8 cellular contexts compared by ENCODE assay signal in genomic region chr2:72862239-72862988, GRCh38. TPM values are rescaled to one million over a fixed set of nuclear protein-coding genes. Genes with fewer than 3 reads are reported as not detected.
DNase-seq lines count a peak whose midpoint lies in the region; ATAC-seq and TF ChIP-seq lines count a peak whose summit lies in the region.

No MANE protein-coding gene starts in this region.

- H3K27ac Mint-ChIP-seq in immature natural killer cell: no peak overlapping the region

- peak overlapping the region; percentile 93 for H2AFZ ChIP-seq in mammary epithelial cell (ENCODE audit: low read depth, low read length)

- H3K4me2 ChIP-seq in mammary epithelial cell (ENCODE audit: insufficient read depth, low read depth, low read length): peak overlapping the region; percentile 84

- CTCF ChIA-PET in mammary epithelial cell (lab: Charles Lee; ENCODE audit: low non-redundant PET): interaction anchor here (0.6 to 0.7 kb wide), 2 partner anchors 20 to 96 kb away, joined by 3 read pairs; no protein-coding TSS in a partner anchor

- peaks cover 8 to 22% (median 21%) of the 10 kb centered on the region in 3 donors for H3K27me3 Mint-ChIP-seq in immature natural killer cell (ENCODE audit: low read depth in 3 of 3)

- H4K20me1 ChIP-seq in mammary epithelial cell (ENCODE audit: insufficient read depth, low read length): no peaks in the 10 kb centered on the region

- peak overlapping the region in 4 of 5 donors; percentile 46 to 75 (median 56) for H3K4me3 Mint-ChIP-seq in immature natural killer cell

- no peaks in the 10 kb centered on the region for H3K9me3 Mint-ChIP-seq in immature natural killer cell

- H3K9me3 ChIP-seq in WERI-Rb-1 (ENCODE audit: severe bottlenecking) (no peaks in the 10 kb centered on the region), mammary epithelial cell (replicated peaks; ENCODE audit: insufficient read depth, low read length) (no peaks in the 10 kb centered on the region)

- H3K4me1 ChIP-seq in mammary epithelial cell (ENCODE audit: insufficient read depth, low read length): peaks cover 18% of the 10 kb centered on the region

- no TSS peak for BruUV-seq in mammary epithelial cell (replicated peaks; lab: Mats Ljungman, UMichigan)

- H3K27me3 ChIP-seq in WERI-Rb-1 (ENCODE audit: insufficient read depth, low read depth, severe bottlenecking) (peaks cover 53% of the 10 kb centered on the region), mammary epithelial cell (ENCODE audit: insufficient read depth, low read length) (no peaks in the 10 kb centered on the region)

- 8% methylated on average over 28 of the region's 33 CpGs for WGBS in mammary epithelial cell (ENCODE audit: low coverage, missing lambda C conversion rate)

- DNase-seq in AG08395 (ENCODE audit: low spot score): peak; percentile 97
- DNase-seq in NCI-H2171 (lab: John Stamatoyannopoulos, UW): peak; percentile 83
- DNase-seq in WERI-Rb-1: peak; percentile 96
- peak; percentile 84 for DNase-seq in mammary epithelial cell
- DNase-seq in immature natural killer cell: peak; percentile 76 to 82 (median 77)
- DNase-seq in stimulated activated CD4-positive, alpha-beta T cell treated with anti-CD3 and anti-CD28 coated beads, Interleukin-12 subunit alpha, Interleukin-12 subunit beta, amount 100 ng/mL, for 24 hours (ENCODE audit: low read depth in 2 of 2): peak; percentile 74 to 84

- H3K36me3 ChIP-seq in WERI-Rb-1 (no peaks in the 10 kb centered on the region), mammary epithelial cell (ENCODE audit: insufficient read depth, low read length) (no peaks in the 10 kb centered on the region)

- in situ Hi-C loops in mammary epithelial cell (cut with MboI; ENCODE audit: low sequenced_read_pairs in 2 of 2): loop anchor here in 1 of 2 donors (5.0 kb wide), 1 partner anchor 90 kb away; no protein-coding TSS in a partner anchor

- peak; percentile 100 for TF ChIP-seq CTCF in WERI-Rb-1 (IDR thresholded peaks at IDR 0.05; ENCODE audit: low read depth, low read length)
- peak; percentile 97 to 99 for TF ChIP-seq CTCF in mammary epithelial cell (conservative IDR thresholded peaks at IDR 0.05 in 1 of 2, IDR thresholded peaks at IDR 0.05 in 1 of 2; ENCODE audit: extremely low read depth in 1 of 2, insufficient read depth in 1 of 2, low read depth in 1 of 2, low read length in 2 of 2)

- H3K27ac ChIP-seq in WERI-Rb-1 (no peak overlapping the region), mammary epithelial cell (ENCODE audit: insufficient read depth, low read depth, low read length) (no peak overlapping the region)

- dilution Hi-C loops in mammary epithelial cell (cut with HindIII; ENCODE audit: low sequenced_read_pairs): no loop called here

- intact Hi-C loops in mammary epithelial cell (cut with micrococcal nuclease): loop anchor here (1.0 to 10.0 kb wide), 4 partner anchors 24 to 538 kb away; partner anchors contain the start of gene SPR

- no peak overlapping the region for H3K9ac ChIP-seq in mammary epithelial cell (ENCODE audit: insufficient read depth, low read length)

- peaks cover 7 to 9% of the 10 kb centered on the region in 2 donors for H3K4me1 Mint-ChIP-seq in immature natural killer cell

- H3K36me3 Mint-ChIP-seq in immature natural killer cell: no peaks in the 10 kb centered on the region

- peak; percentile 87 for ATAC-seq in GM18867 (IDR thresholded peaks at IDR 0.05; ENCODE audit: unreplicated experiment)
- peak; percentile 90 for ATAC-seq in HG03103 (IDR thresholded peaks at IDR 0.05; ENCODE audit: low read depth, unreplicated experiment)

- H3K4me3 ChIP-seq in WERI-Rb-1 (ENCODE audit: low read depth, low read length) (peak overlapping the region; percentile 44), mammary epithelial cell (replicated peaks in 1 of 3; ENCODE audit: insufficient read depth in 1 of 3, low read depth in 2 of 3, low read length in 3 of 3) (peak overlapping the region in 2 of 3 experiments; percentile 13 to 33)

- H3K79me2 ChIP-seq in mammary epithelial cell (ENCODE audit: insufficient read depth, low read length): no peaks in the 10 kb centered on the region

RNA-seq across cellular contexts. Expression of gene SPR, which starts 24.8 kb away (rescaled TPM):
- 10 to 100 TPM; 24.5 to 25.1 TPM for total RNA-seq in mammary epithelial cell
- polyA plus RNA-seq in mammary epithelial cell (37.1 TPM), immature natural killer cell (1 to 10 TPM; 1.2 to 2.2 (median 1.4) TPM)
- 18.6 TPM for polyA minus RNA-seq in mammary epithelial cell

RNA-seq across cellular contexts. Expression of gene EXOC6B, which starts 36.6 kb away (rescaled TPM):
- 10 to 100 TPM; 38.3 to 48.9 TPM for total RNA-seq in mammary epithelial cell
- polyA plus RNA-seq in mammary epithelial cell: 21.6 TPM
- 94.1 TPM for polyA minus RNA-seq in mammary epithelial cell
- polyA plus RNA-seq in immature natural killer cell: 1 to 10 TPM; 2.0 to 2.7 (median 2.5) TPM

RNA-seq across cellular contexts. Expression of gene EMX1, which starts 54.9 kb away (rescaled TPM):
- total RNA-seq in mammary epithelial cell: not detected
- polyA plus RNA-seq in mammary epithelial cell (not detected), immature natural killer cell (not detected)
- 0.31 TPM for polyA minus RNA-seq in mammary epithelial cell

Comparison
In these comparisons a context has a peak if more than half of its experiments do, and no peak if none do; other contexts are left out.
1. RNA of gene SPR, which starts 24.8 kb away (polyA plus RNA-seq): 37.1 TPM in mammary epithelial cell (single experiment); 1.2 to 2.2 TPM in immature natural killer cell; every median in the first group is over 10 times any median in the second.
2. Peak in every context shown above with its lines, with median percentiles within 50 percentile points of each other: DNase-seq.